Comparison of ENCODE assay signal across 25 cellular contexts in genomic region chr12:174596-174995, GRCh38. TPM values are rescaled to one million over a fixed set of nuclear protein-coding genes. Genes with fewer than 3 reads are reported as not detected.
"Had no signal": no experiment of that assay in that cellular context is flagged by ENCODE, and none has a peak within 500 bp of the region (broad histone marks: within the 10 kb centered on the region; RNA-seq: fewer than 3 reads in every experiment).

No MANE protein-coding gene starts in this region.

- H3K9me3 Mint-ChIP-seq: activated B cell treated with CpG ODN at 0.5 μM for 24 hours; activated CD4-positive, alpha-beta T cell treated with anti-CD3 and anti-CD28 coated beads, Interleukin-2, amount 10 ng/mL, durations not matched to agents 24 days and 14 days; activated naive CD4-positive, alpha-beta T cell treated with anti-CD3 and anti-CD28 coated beads for 36 hours; activated T-cell treated with anti-CD3 and anti-CD28 coated beads, Interleukin-2, amount 50 U/mL, for 4 hours; central memory CD8-positive, alpha-beta T cell had no signal

- H3K36me3 Mint-ChIP-seq: activated naive CD8-positive, alpha-beta T cell; brain had no signal

- H3K27ac ChIP-seq: SJSA1 had no signal

- ATAC-seq: activated T-cell treated with anti-CD3 and anti-CD28 coated beads, Interleukin-2, amount 50 U/mL, for 4 hours; Panc1; T-helper 17 cell had no signal

- H3K9me3 ChIP-seq: SJSA1 had no signal

- H3K36me3 ChIP-seq: SJSA1 had no signal

- H3K4me3 ChIP-seq: SJSA1 had no signal

- H3K27ac Mint-ChIP-seq: activated B cell treated with CpG ODN at 0.5 μM for 24 hours; activated CD4-positive, alpha-beta T cell treated with anti-CD3 and anti-CD28 coated beads, Interleukin-2, amount 10 ng/mL, durations not matched to agents 24 days and 14 days; activated naive CD4-positive, alpha-beta T cell treated with anti-CD3 and anti-CD28 coated beads for 36 hours; activated naive CD8-positive, alpha-beta T cell; T-helper 17 cell had no signal

- H3K4me3 Mint-ChIP-seq: activated B cell treated with CpG ODN at 0.5 μM for 24 hours; activated CD4-positive, alpha-beta T cell treated with anti-CD3 and anti-CD28 coated beads, Interleukin-2, amount 10 ng/mL, durations not matched to agents 24 days and 14 days; activated naive CD4-positive, alpha-beta T cell treated with anti-CD3 and anti-CD28 coated beads for 36 hours; activated naive CD8-positive, alpha-beta T cell; activated T-cell treated with anti-CD3 and anti-CD28 coated beads, Interleukin-2, amount 50 U/mL, for 4 hours; brain; central memory CD8-positive, alpha-beta T cell; T-helper 17 cell had no signal

- DNase-seq: activated B cell treated with CpG ODN at 0.5 μM for 24 hours; activated CD4-positive, alpha-beta T cell treated with anti-CD3 and anti-CD28 coated beads for 1 hour; activated CD4-positive, alpha-beta T cell treated with anti-CD3 and anti-CD28 coated beads, Interleukin-2, amount 10 ng/mL, durations not matched to agents 24 days and 14 days; activated CD4-positive, alpha-beta T cell treated with anti-CD3 and anti-CD28 coated beads, Interleukin-2, amount 50 U/mL, for 48 hours; activated effector memory CD4-positive, alpha-beta T cell treated with anti-CD3 and anti-CD28 coated beads, Interleukin-2, amount 50 U/mL, for 16 hours; activated naive CD4-positive, alpha-beta T cell treated with anti-CD3 and anti-CD28 coated beads for 36 hours; activated T-cell treated with anti-CD3 and anti-CD28 coated beads, Interleukin-2, amount 50 U/mL, for 4 hours; KG1; NCI-H1048; NCI-H2029; NCI-H226; NCI-H526 treated with DMSO at 0.1 percent for 48 hours; NCI-H82; OCI-M1; SHP77; T-helper 17 cell; T-helper 9 cell had no signal

- H3K4me1 Mint-ChIP-seq: activated B cell treated with CpG ODN at 0.5 μM for 24 hours; activated CD4-positive, alpha-beta T cell treated with anti-CD3 and anti-CD28 coated beads, Interleukin-2, amount 10 ng/mL, durations not matched to agents 24 days and 14 days had no signal

RNA-seq across cellular contexts. Expression of gene SLC6A12, which starts 39.4 kb away (rescaled TPM):
- total RNA-seq: activated B cell treated with CpG ODN at 0.5 μM for 24 hours; activated CD4-positive, alpha-beta T cell treated with anti-CD3 and anti-CD28 coated beads, Interleukin-2, amount 10 ng/mL, durations not matched to agents 24 days and 14 days; LHCN-M2; M059J; NCI-H460; SJSA1; T-helper 17 cell had no signal
